Comparison of ENCODE assay signal across 15 cellular contexts in the genomic region with DNA sequence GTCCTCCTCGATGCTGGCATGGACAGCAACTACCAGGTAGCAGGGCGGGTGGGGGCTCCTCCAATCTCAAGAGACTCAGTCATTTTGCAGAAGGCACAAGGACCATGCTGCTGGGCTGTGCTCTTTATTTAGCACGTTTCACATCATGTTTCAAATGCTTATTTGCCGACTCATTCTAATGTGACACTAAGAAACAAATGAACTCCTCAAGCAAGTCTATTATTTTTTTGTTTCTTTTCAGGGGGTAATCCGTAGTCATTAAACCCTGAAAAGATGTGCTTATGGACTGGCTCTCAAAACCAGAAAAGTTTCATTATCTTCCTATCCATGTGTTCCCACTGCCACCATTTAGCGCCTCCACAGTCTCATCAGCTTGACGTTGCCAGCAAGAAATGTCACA.
A peak's percentile ranks its signal among the peaks of the same experiment; 100 is the strongest.
DNase-seq lines count a peak whose midpoint lies in the region; ATAC-seq and TF ChIP-seq lines count a peak whose summit lies in the region.
"Had no signal": no experiment of that assay in that cellular context is flagged by ENCODE, and none has a peak within 500 bp of the region (broad histone marks: within the 10 kb centered on the region; RNA-seq: fewer than 3 reads in every experiment).

No MANE protein-coding gene starts in this region.

- H3K23ac ChIP-seq in mesenchymal stem cell (ENCODE audit: low read length in 2 of 2): no peak overlapping the region

- peaks cover 17% of the 10 kb centered on the region for H3K79me1 ChIP-seq in mesenchymal stem cell (replicated peaks; ENCODE audit: low read length, poor library complexity, severe bottlenecking)

- H2BK15ac ChIP-seq in mesenchymal stem cell (ENCODE audit: low read depth, poor library complexity, severe bottlenecking): no peak overlapping the region

- TF ChIP-seq CTCF in HCT116 (IDR thresholded peaks at IDR 0.05 in 2 of 3, conservative IDR thresholded peaks at IDR 0.05 in 1 of 3; ENCODE audit: borderline replicate concordance in 1 of 3, insufficient read depth in 1 of 3, low read depth in 2 of 3, low read length in 2 of 3) (no peak), brain (conservative IDR thresholded peaks at IDR 0.05) (no peak), ascending aorta (IDR thresholded peaks at IDR 0.05) (no peak), brain microvascular endothelial cell (IDR thresholded peaks at IDR 0.05; ENCODE audit: low read depth, low read length, missing control alignments) (no peak)

- H2AK5ac ChIP-seq in mesenchymal stem cell (ENCODE audit: low read length, severe bottlenecking): peak overlapping the region; percentile 43

- H3K4me2 ChIP-seq in HCT116 (ENCODE audit: low read length) (no peak overlapping the region), mesenchymal stem cell (ENCODE audit: low read length, poor library complexity, severe bottlenecking) (no peak overlapping the region)

- H3K4me1 ChIP-seq in HCT116 (ENCODE audit: control insufficient read depth in 1 of 2, insufficient read depth in 2 of 2, low read length in 2 of 2) (peaks cover 0 to 7% of the 10 kb centered on the region in 2 experiments; a peak in 2 of 4 replicates), mesenchymal stem cell (ENCODE audit: control insufficient read depth, insufficient read depth, low read depth, low read length) (peaks cover 5% of the 10 kb centered on the region), ascending aorta (peaks cover 0 to under 1% of the 10 kb centered on the region in 2 donors)

- no peak overlapping the region for H3K9ac ChIP-seq in HCT116 (ENCODE audit: low read length)
- no peak overlapping the region for H3K9ac ChIP-seq in mesenchymal stem cell (ENCODE audit: low read length)

- H3K4me3 ChIP-seq in HCT116 (replicated peaks in 1 of 2; ENCODE audit: low read depth in 1 of 2, low read length in 2 of 2) (no peak overlapping the region), mesenchymal stem cell (ENCODE audit: insufficient read depth in 1 of 2, low read depth in 1 of 2, low read length in 2 of 2) (no peak overlapping the region), ascending aorta (no peak overlapping the region), brain microvascular endothelial cell (ENCODE audit: low read depth, low read length) (no peak overlapping the region)
- H3K4me3 ChIP-seq: left ventricle myocardium inferior, mucosa of descending colon had no signal

- 80% methylated on average over 7 of the region's 7 CpGs for WGBS in mesenchymal stem cell

- CTCF ChIA-PET in HCT116 (lab: Charles Lee): no interaction called here

- intact Hi-C loops in HCT116 (cut with micrococcal nuclease): no loop called here
- intact Hi-C loops in ascending aorta (cut with DNase I): no loop called here
- intact Hi-C loops in Right ventricle myocardium superior (cut with DNase I): loop anchor here (10.0 kb wide), 1 partner anchor 263 kb away; no protein-coding TSS in a partner anchor

- H2BK12ac ChIP-seq in mesenchymal stem cell (ENCODE audit: low read length in 2 of 2): no peak overlapping the region

- ATAC-seq in HCT116 (peak; percentile 18; the same call in 1 of the 2 replicates), Right ventricle myocardium superior (ENCODE audit: poor library complexity) (no peak)

- H3K27me3 ChIP-seq in HCT116 (ENCODE audit: insufficient read depth, low read length) (no peaks in the 10 kb centered on the region), mesenchymal stem cell (ENCODE audit: control insufficient read depth in 1 of 2, insufficient read depth in 1 of 2, low read length in 2 of 2) (no peaks in the 10 kb centered on the region), ascending aorta (no peaks in the 10 kb centered on the region), brain microvascular endothelial cell (replicated peaks) (no peaks in the 10 kb centered on the region)

- H3K79me2 ChIP-seq in HCT116 (ENCODE audit: insufficient read depth, low read length): no peaks in the 10 kb centered on the region

- H3K4me3 Mint-ChIP-seq in brain: no peak overlapping the region

- no peak overlapping the region for H2BK120ac ChIP-seq in mesenchymal stem cell (ENCODE audit: low read depth, low read length)

- peaks cover 4 to 14% of the 10 kb centered on the region in 2 experiments; a peak in 2 of 4 replicates for H3K36me3 ChIP-seq in HCT116 (ENCODE audit: control insufficient read depth in 1 of 2, insufficient read depth in 2 of 2, low read length in 2 of 2)
- peaks cover 14 to 45% of the 10 kb centered on the region in 2 experiments for H3K36me3 ChIP-seq in mesenchymal stem cell (ENCODE audit: control insufficient read depth in 1 of 2, insufficient read depth in 2 of 2, low read depth in 1 of 2, low read length in 2 of 2)
- peaks cover 3 to 27% of the 10 kb centered on the region in 2 donors for H3K36me3 ChIP-seq in ascending aorta
- H3K36me3 ChIP-seq in brain microvascular endothelial cell (replicated peaks): peaks cover 8% of the 10 kb centered on the region

- H2AFZ ChIP-seq in HCT116 (ENCODE audit: low read depth, low read length, poor library complexity, severe bottlenecking): no peak overlapping the region
- H2AFZ ChIP-seq in mesenchymal stem cell (ENCODE audit: low read depth, low read length): no peak overlapping the region

- no peak for TF ChIP-seq POLR2A in HCT116 (IDR thresholded peaks at IDR 0.05; ENCODE audit: borderline replicate concordance, extremely low read depth, insufficient read depth, insufficient read length)

- H4K91ac ChIP-seq in mesenchymal stem cell (ENCODE audit: low read length): peak overlapping the region; percentile 45

- POLR2A ChIA-PET in HCT116 (lab: Charles Lee): no interaction called here

- H3K14ac ChIP-seq in mesenchymal stem cell (ENCODE audit: low read length in 2 of 2): no peak overlapping the region

- H3K18ac ChIP-seq in mesenchymal stem cell (ENCODE audit: low read depth in 1 of 2, low read length in 2 of 2): no peak overlapping the region

- in situ Hi-C loops in brain microvascular endothelial cell (cut with HindIII; ENCODE audit: low pct_ligation_motif_present, low sequenced_read_pairs) (loop anchor here (25.0 kb wide), 1 partner anchor 255 kb away; no protein-coding TSS in a partner anchor), KBM-7 (cut with MboI; ENCODE audit: low pct_unique_long_range_greater_than_20kb, low sequenced_read_pairs) (loop anchor here (10.0 kb wide), 1 partner anchor 253 kb away; no protein-coding TSS in a partner anchor)

- no peaks in the 10 kb centered on the region for H3K9me3 Mint-ChIP-seq in brain

- peaks cover 12% of the 10 kb centered on the region for H3K4me1 Mint-ChIP-seq in brain

- RAD21 ChIA-PET in HCT116 (lab: Charles Lee; ENCODE audit: low non-redundant PET in 1 of 2, low total read pairs in 2 of 2, uncharacterized antibody in 2 of 2, unreplicated experiment in 2 of 2): no interaction called here

- H3K36me3 Mint-ChIP-seq in brain: peaks cover 24% of the 10 kb centered on the region

- H3K9me2 ChIP-seq in HCT116 (ENCODE audit: insufficient read depth): no peaks in the 10 kb centered on the region

- H3K27ac ChIP-seq in HCT116 (ENCODE audit: low read depth, low read length) (no peak overlapping the region), mesenchymal stem cell (ENCODE audit: low read length, poor library complexity, severe bottlenecking) (no peak overlapping the region), ascending aorta (no peak overlapping the region), brain microvascular endothelial cell (no peak overlapping the region)
- H3K27ac ChIP-seq: left ventricle myocardium inferior had no signal

- peak overlapping the region in 3 of 5 experiments; percentile 6 to 73 (median 37) for H3K27ac Mint-ChIP-seq in brain

- peak overlapping the region in 1 of 2 experiments; percentile 36 for H3K4ac ChIP-seq in mesenchymal stem cell (ENCODE audit: low read depth in 1 of 2, low read length in 2 of 2)

- H4K20me1 ChIP-seq in HCT116 (ENCODE audit: insufficient read depth): no peaks in the 10 kb centered on the region

- H3K9me3 ChIP-seq in HCT116 (ENCODE audit: control insufficient read depth in 1 of 2, insufficient read depth in 1 of 2, low read depth in 1 of 2, low read length in 2 of 2) (no peaks in the 10 kb centered on the region), mesenchymal stem cell (ENCODE audit: control insufficient read depth, low read length) (no peaks in the 10 kb centered on the region), ascending aorta (no peaks in the 10 kb centered on the region)
- H3K9me3 ChIP-seq: left ventricle myocardium inferior, mucosa of descending colon had no signal

- peak; percentile 28 for DNase-seq in AG08396 (ENCODE audit: low spot score)
- no peak for DNase-seq in HCT116 (ENCODE audit: low read depth, low spot score)
- DNase-seq in mesenchymal stem cell: peak; percentile 21
- DNase-seq in ascending aorta (ENCODE audit: low spot score in 2 of 2): no peak
- DNase-seq in brain microvascular endothelial cell: no peak
- no peak for DNase-seq in Right ventricle myocardium superior
- no peak for DNase-seq in KBM-7
- DNase-seq: foreskin melanocyte; left ventricle myocardium inferior; mucosa of descending colon; NCI-H1930; NCI-H446 treated with DMSO at 0.1 percent for 48 hours; SHP77; stimulated activated CD4-positive, alpha-beta T cell treated with anti-CD3 and anti-CD28 coated beads, Interleukin-1b, Interleukin-23, amount 100 ng/mL, for 48 hours had no signal

- no TSS peak for BruUV-seq in HCT116 (replicated peaks; lab: Mats Ljungman, UMichigan)

- peaks cover 3% of the 10 kb centered on the region for H3K27me3 Mint-ChIP-seq in brain

- H2BK5ac ChIP-seq in mesenchymal stem cell (ENCODE audit: low read depth, low read length, poor library complexity, severe bottlenecking): no peak overlapping the region

- no peak for TF ChIP-seq RAD21 in HCT116 (IDR thresholded peaks at IDR 0.05; ENCODE audit: low read depth)

- H4K8ac ChIP-seq in mesenchymal stem cell (ENCODE audit: low read length): peak overlapping the region; percentile 40

TF ChIP-seq in HCT116, 20 proteins besides CTCF, POLR2A, EP300 and RAD21 (continues in another document):
- TF ChIP-seq TCF7L2 (IDR thresholded peaks at IDR 0.05; ENCODE audit: borderline replicate concordance, extremely low read depth, insufficient read depth, insufficient read length) (no peak), ZNF274 (IDR thresholded peaks at IDR 0.05; ENCODE audit: low read depth, low read length) (no peak), CBX3 (IDR thresholded peaks at IDR 0.05; ENCODE audit: low read depth) (no peak)
- TF ChIP-seq, protein P1, sequence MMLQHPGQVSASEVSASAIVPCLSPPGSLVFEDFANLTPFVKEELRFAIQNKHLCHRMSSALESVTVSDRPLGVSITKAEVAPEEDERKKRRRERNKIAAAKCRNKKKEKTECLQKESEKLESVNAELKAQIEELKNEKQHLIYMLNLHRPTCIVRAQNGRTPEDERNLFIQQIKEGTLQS (IDR thresholded peaks at IDR 0.05): no peak

Comparison
In these comparisons a context has a peak if more than half of its experiments do, and no peak if none do; other contexts are left out.
1. DNase-seq: peak in AG08396 (single experiment) and mesenchymal stem cell (single experiment); none in HCT116 (single experiment), ascending aorta (0 of 2), brain microvascular endothelial cell (single experiment), Right ventricle myocardium superior (single experiment) and KBM-7 (single experiment).